Comparison of ENCODE assay signal across 17 cellular contexts in the genomic region with DNA sequence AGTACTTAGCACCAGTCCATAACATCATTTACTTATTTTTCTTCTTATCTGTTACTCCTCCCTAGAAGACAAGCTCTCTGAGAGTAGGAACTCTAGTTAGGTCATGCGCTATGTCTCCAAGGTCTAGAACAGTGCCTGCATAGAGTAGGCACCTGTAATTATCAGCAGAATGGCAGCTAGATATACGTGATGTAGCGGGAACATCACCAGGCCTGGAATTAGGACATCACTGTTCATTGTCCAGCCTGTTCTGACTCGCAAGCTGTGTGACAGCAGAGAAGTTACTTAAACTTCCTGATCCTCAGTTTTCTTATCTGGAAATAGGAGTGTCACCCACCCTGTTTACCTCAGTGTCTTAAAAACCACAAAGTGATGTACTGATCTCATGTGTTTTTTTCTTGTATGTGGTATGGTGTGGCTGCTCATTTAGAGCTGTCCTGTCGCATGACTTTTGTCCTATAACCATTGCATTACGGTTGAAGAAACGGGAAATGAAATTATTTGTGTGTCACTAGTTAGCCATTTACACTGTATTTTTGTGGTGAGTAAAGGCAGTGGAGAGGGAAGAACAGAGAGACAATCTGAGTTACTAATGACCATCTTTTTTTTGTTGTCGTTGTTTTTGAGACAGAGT.
DNase-seq lines count a peak whose midpoint lies in the region; ATAC-seq lines count a peak whose summit lies in the region.
"Had no signal": no experiment of that assay in that cellular context is flagged by ENCODE, and none has a peak within 500 bp of the region (broad histone marks: within the 10 kb centered on the region; RNA-seq: fewer than 3 reads in every experiment).

No MANE protein-coding gene starts in this region.

- peak; percentile 39 for DNase-seq in OCI-M1 (lab: John Stamatoyannopoulos, UW)
- DNase-seq in DMS 273 (lab: John Stamatoyannopoulos, UW; ENCODE audit: unreplicated experiment) = no peak
- DNase-seq in T-helper 1 cell = no peak
- no peak for DNase-seq in activated gamma-delta T cell treated with Interleukin-2 at 50 U/mL for 16 hours
- no peak for DNase-seq in stimulated activated CD4-positive, alpha-beta T cell treated with anti-CD3 and anti-CD28 coated beads, Interleukin-2, amount 100 ng/mL, for 24 hours
- DNase-seq: ACHN; activated naive CD8-positive, alpha-beta T cell treated with anti-CD3 and anti-CD28 coated beads, Interleukin-2, amount 10 ng/mL, durations not matched to agents 7 days and 5 days; Caco-2; central memory CD4-positive, alpha-beta T cell; glutamatergic neuron; kidney; tibial artery had no signal

- ATAC-seq in GM18498 (IDR thresholded peaks at IDR 0.05; ENCODE audit: unreplicated experiment) = peak; percentile 85
- peak; percentile 78 for ATAC-seq in GM21423 (IDR thresholded peaks at IDR 0.05; ENCODE audit: unreplicated experiment)
- peak; percentile 59 for ATAC-seq in HG03196 (IDR thresholded peaks at IDR 0.05; ENCODE audit: unreplicated experiment)
- ATAC-seq: activated CD4-positive, CD25-positive, alpha-beta regulatory T cell treated with anti-CD3 and anti-CD28 coated beads, Interleukin-2, amount 50 U/mL, for 24 hours; Panc1 had no signal
